Comparison of ENCODE assay signal across 17 cellular contexts in the genomic region with DNA sequence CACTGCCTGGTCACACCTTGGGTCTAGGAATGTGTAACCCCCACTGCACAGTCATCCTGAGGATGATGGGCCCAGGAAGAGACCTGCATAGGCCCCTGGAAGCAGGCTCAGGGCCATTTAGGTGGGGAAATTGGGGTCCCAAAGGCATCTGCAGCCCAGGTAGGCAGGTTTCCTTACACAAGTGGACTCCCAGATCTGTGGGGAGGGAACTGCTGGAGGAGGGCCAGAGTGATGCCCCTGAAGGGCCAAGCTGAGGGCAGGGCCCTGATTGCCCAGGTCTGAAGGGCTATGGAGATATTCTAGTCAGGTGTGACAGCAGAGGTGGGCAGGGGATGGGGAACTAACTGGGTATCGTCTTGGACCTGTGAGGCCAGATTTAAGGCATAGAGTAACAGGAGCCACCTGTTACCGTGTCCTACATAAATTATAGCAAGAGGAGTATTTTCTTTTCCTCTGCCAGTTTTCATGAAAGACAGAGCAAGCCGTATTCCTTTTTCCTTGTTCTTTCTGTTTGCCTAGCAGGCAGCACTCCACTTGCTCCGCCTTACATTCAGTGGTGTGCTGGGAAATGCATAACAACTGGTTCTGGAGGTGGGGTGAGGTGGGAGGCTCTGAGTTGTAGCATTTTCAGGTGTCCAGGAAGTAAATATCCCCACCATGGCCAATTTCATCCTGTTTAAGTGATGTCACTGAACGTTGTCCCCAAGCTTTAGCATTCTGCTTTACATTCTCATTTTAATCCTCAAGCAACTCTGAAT. TPM values are rescaled to one million over a fixed set of nuclear protein-coding genes. Genes with fewer than 3 reads are reported as not detected.
DNase-seq lines count a peak whose midpoint lies in the region; ATAC-seq and TF ChIP-seq lines count a peak whose summit lies in the region.
"Had no signal": no experiment of that assay in that cellular context is flagged by ENCODE, and none has a peak within 500 bp of the region (broad histone marks: within the 10 kb centered on the region; RNA-seq: fewer than 3 reads in every experiment).

No MANE protein-coding gene starts in this region.

- no peaks in the 10 kb centered on the region for H3K27me3 ChIP-seq in esophagus squamous epithelium
- no peaks in the 10 kb centered on the region for H3K27me3 ChIP-seq in psoas muscle (ENCODE audit: insufficient read depth in 3 of 3, low read length in 2 of 3)
- H3K27me3 ChIP-seq: adrenal gland had no signal

- intact Hi-C loops in esophagus squamous epithelium (cut with DNase I): no loop called here
- intact Hi-C loops in psoas muscle (cut with DNase I): no loop called here

- TF ChIP-seq POLR2A in esophagus squamous epithelium (IDR thresholded peaks at IDR 0.05): no peak

- no peak for TF ChIP-seq CTCF in esophagus squamous epithelium (IDR thresholded peaks at IDR 0.05)
- no peak for TF ChIP-seq CTCF in psoas muscle (IDR thresholded peaks at IDR 0.05)

- 28 to 54% methylated on average over 5 of the region's 5 CpGs for WGBS in esophagus squamous epithelium, 2 donors
- 46 to 60% (median 49%) methylated on average over 5 of the region's 5 CpGs for WGBS in psoas muscle, 3 donors

- H3K9me3 Mint-ChIP-seq in stimulated activated effector memory CD8-positive, alpha-beta T cell treated with anti-CD3 and anti-CD28 coated beads, Interleukin-12 subunit alpha, Interleukin-12 subunit beta, amount 100 ng/mL, for 72 hours: peaks cover 4% of the 10 kb centered on the region
- peaks cover 0 to 5% (median 4%) of the 10 kb centered on the region in 3 donors for H3K9me3 Mint-ChIP-seq in T-cell

- H3K27me3 Mint-ChIP-seq in T-cell: no peaks in the 10 kb centered on the region
- H3K27me3 Mint-ChIP-seq: activated B cell treated with CpG ODN at 0.5 μM for 24 hours; activated T-helper 17 cell treated with anti-CD3 and anti-CD28 coated beads, Interleukin-2, amount 50 U/mL, for 72 hours had no signal

- ATAC-seq in psoas muscle (no peak), GM21737 (IDR thresholded peaks at IDR 0.05; ENCODE audit: unreplicated experiment) (no peak), T-cell (replicated peaks in 1 of 4) (no peak)
- no peak for ATAC-seq in stimulated activated effector memory CD8-positive, alpha-beta T cell treated with anti-CD3 and anti-CD28 coated beads, Interleukin-12 subunit alpha, Interleukin-12 subunit beta, amount 100 ng/mL, for 72 hours
- ATAC-seq: activated T-helper 17 cell treated with anti-CD3 and anti-CD28 coated beads, Interleukin-2, amount 50 U/mL, for 72 hours had no signal

- no peak overlapping the region for H3K27ac Mint-ChIP-seq in stimulated activated effector memory CD8-positive, alpha-beta T cell treated with anti-CD3 and anti-CD28 coated beads, Interleukin-12 subunit alpha, Interleukin-12 subunit beta, amount 100 ng/mL, for 72 hours
- H3K27ac Mint-ChIP-seq in T-cell: no peak overlapping the region
- H3K27ac Mint-ChIP-seq: activated B cell treated with CpG ODN at 0.5 μM for 24 hours; activated T-helper 17 cell treated with anti-CD3 and anti-CD28 coated beads, Interleukin-2, amount 50 U/mL, for 72 hours had no signal

- H3K36me3 ChIP-seq in esophagus squamous epithelium (peaks cover 0 to 5% (median 0%) of the 10 kb centered on the region in 3 donors), psoas muscle (ENCODE audit: insufficient read depth in 1 of 2, low read depth in 1 of 2) (no peaks in the 10 kb centered on the region)
- H3K36me3 ChIP-seq: adrenal gland had no signal

- H3K4me3 ChIP-seq in esophagus squamous epithelium: no peak overlapping the region
- no peak overlapping the region for H3K4me3 ChIP-seq in psoas muscle
- H3K4me3 ChIP-seq: adrenal gland had no signal

- no peaks in the 10 kb centered on the region for H3K9me3 ChIP-seq in esophagus squamous epithelium
- no peaks in the 10 kb centered on the region for H3K9me3 ChIP-seq in psoas muscle

- CTCF ChIA-PET in T-cell (lab: Charles Lee): no interaction called here

- no peak overlapping the region for H3K4me3 Mint-ChIP-seq in stimulated activated effector memory CD8-positive, alpha-beta T cell treated with anti-CD3 and anti-CD28 coated beads, Interleukin-12 subunit alpha, Interleukin-12 subunit beta, amount 100 ng/mL, for 72 hours
- no peak overlapping the region for H3K4me3 Mint-ChIP-seq in T-cell
- H3K4me3 Mint-ChIP-seq: activated B cell treated with CpG ODN at 0.5 μM for 24 hours; activated T-helper 17 cell treated with anti-CD3 and anti-CD28 coated beads, Interleukin-2, amount 50 U/mL, for 72 hours had no signal

- peak overlapping the region; percentile 80 to 89 (median 84) for H3K27ac ChIP-seq in esophagus squamous epithelium
- peak overlapping the region; percentile 46 for H3K27ac ChIP-seq in psoas muscle
- H3K27ac ChIP-seq: adrenal gland had no signal

- H3K36me3 Mint-ChIP-seq in stimulated activated effector memory CD8-positive, alpha-beta T cell treated with anti-CD3 and anti-CD28 coated beads, Interleukin-12 subunit alpha, Interleukin-12 subunit beta, amount 100 ng/mL, for 72 hours: peaks cover 5% of the 10 kb centered on the region
- H3K36me3 Mint-ChIP-seq in T-cell: peaks cover 23% of the 10 kb centered on the region

- peaks cover 20% of the 10 kb centered on the region for H3K4me1 Mint-ChIP-seq in stimulated activated effector memory CD8-positive, alpha-beta T cell treated with anti-CD3 and anti-CD28 coated beads, Interleukin-12 subunit alpha, Interleukin-12 subunit beta, amount 100 ng/mL, for 72 hours
- peaks cover 8 to 13% (median 8%) of the 10 kb centered on the region in 3 donors for H3K4me1 Mint-ChIP-seq in T-cell

- peaks cover 22 to 78% (median 46%) of the 10 kb centered on the region in 3 donors for H3K4me1 ChIP-seq in esophagus squamous epithelium
- peaks cover 56% of the 10 kb centered on the region for H3K4me1 ChIP-seq in psoas muscle
- H3K4me1 ChIP-seq: adrenal gland had no signal

- POLR2A ChIA-PET in T-cell (lab: Charles Lee): no interaction called here

- DNase-seq in NCI-H1417 (lab: John Stamatoyannopoulos, UW): peak in 2 of 3 experiments; percentile 0 to 29
- DNase-seq in NCI-H1417 treated with DMSO at 0.1 percent for 48 hours (lab: John Stamatoyannopoulos, UW): no peak
- peak; percentile 75 for DNase-seq in NCI-H2029 (lab: John Stamatoyannopoulos, UW)
- DNase-seq in esophagus squamous epithelium (lab: John Stamatoyannopoulos, UW): no peak
- no peak for DNase-seq in psoas muscle
- DNase-seq in stimulated activated effector memory CD8-positive, alpha-beta T cell treated with anti-CD3 and anti-CD28 coated beads, Interleukin-12 subunit alpha, Interleukin-12 subunit beta, amount 100 ng/mL, for 72 hours (ENCODE audit: low spot score in 2 of 2): no peak
- DNase-seq in T-cell: no peak
- DNase-seq: 8988T, activated B cell treated with CpG ODN at 0.5 μM for 24 hours, adrenal gland, HCEC 1CT, NCI-H187, NCI-H82, small intestine, trophoblast cell had no signal

RNA-seq across cellular contexts. Expression of a gene that starts 41.3 kb away (rescaled TPM):
- 10 to 100 TPM in 2 of 4 donors, 1 to 10 TPM in 2; 8.9 to 15.4 (median 11.9) TPM for total RNA-seq in esophagus squamous epithelium
- total RNA-seq in psoas muscle: 1 to 10 TPM; 4.6 to 9.5 (median 6.8) TPM
- 1 to 10 TPM in 2 of 3 donors, under 1 TPM in 1; 0.93 to 3.1 (median 2.1) TPM for polyA plus RNA-seq in psoas muscle
- total RNA-seq in T-cell: 1 to 10 TPM; 4.3 to 6.0 (median 5.8) TPM

Comparison
In these comparisons a context has a peak if more than half of its experiments do, and no peak if none do; other contexts are left out.
1. DNase-seq: peak in NCI-H1417 (2 of 3) and NCI-H2029 (single experiment); none in NCI-H1417 treated with DMSO at 0.1 percent for 48 hours (single experiment), esophagus squamous epithelium (single experiment), psoas muscle (0 of 2), stimulated activated effector memory CD8-positive, alpha-beta T cell treated with anti-CD3 and anti-CD28 coated beads, Interleukin-12 subunit alpha, Interleukin-12 subunit beta, amount 100 ng/mL, for 72 hours (0 of 2) and T-cell (0 of 34).